13 cellular contexts compared by ENCODE assay signal in the genomic region with DNA sequence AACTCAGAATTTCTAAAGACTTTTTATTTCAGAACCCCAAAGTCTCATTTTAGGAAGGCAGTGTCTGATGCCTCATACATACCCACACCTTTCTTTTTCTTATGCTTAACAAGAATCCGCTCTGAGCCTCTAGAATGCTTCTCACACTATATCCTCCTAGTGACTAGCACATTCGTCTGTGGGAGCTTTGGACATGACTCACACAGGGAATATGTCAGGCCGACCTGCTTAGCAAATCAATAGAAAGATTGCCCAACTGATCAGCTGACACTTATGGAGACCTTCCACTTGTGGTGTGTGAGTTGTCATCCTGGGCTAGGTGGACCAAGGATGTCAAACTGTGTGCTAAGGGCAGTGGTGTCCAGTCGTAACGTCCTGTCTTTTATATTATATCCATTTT.
DNase-seq lines count a peak whose midpoint lies in the region; ATAC-seq and TF ChIP-seq lines count a peak whose summit lies in the region.
"Had no signal": no experiment of that assay in that cellular context is flagged by ENCODE, and none has a peak within 500 bp of the region (broad histone marks: within the 10 kb centered on the region; RNA-seq: fewer than 3 reads in every experiment).

No MANE protein-coding gene starts in this region.

- DNase-seq in right atrium auricular region (ENCODE audit: low spot score) = peak; percentile 56
- DNase-seq in left cardiac atrium = no peak
- peak; percentile 95 for DNase-seq in fibroblast of villous mesenchyme (ENCODE audit: low read depth)
- no peak for DNase-seq in DMS114 treated with DMSO at 0.1 percent for 48 hours (lab: John Stamatoyannopoulos, UW; ENCODE audit: unreplicated experiment)
- no peak for DNase-seq in effector memory CD8-positive, alpha-beta T cell
- DNase-seq in sciatic nerve (ENCODE audit: low spot score) = no peak
- DNase-seq in tibial artery = no peak
- DNase-seq: GF-D8; naive thymus-derived CD8-positive, alpha-beta T cell; stimulated activated CD4-positive, alpha-beta T cell treated with anti-CD3 and anti-CD28 coated beads, Interleukin-2, amount 100 ng/mL, for 48 hours had no signal

- intact Hi-C loops in left cardiac atrium (cut with DNase I) (no loop called here), sciatic nerve (cut with DNase I) (no loop called here), tibial artery (cut with DNase I; ENCODE audit: low total_unique reads) (no loop called here)

- H3K27ac Mint-ChIP-seq in effector memory CD8-positive, alpha-beta T cell = no peak overlapping the region
- H3K27ac Mint-ChIP-seq: naive thymus-derived CD8-positive, alpha-beta T cell had no signal

- H3K27ac ChIP-seq in right atrium auricular region = no peak overlapping the region
- no peak overlapping the region for H3K27ac ChIP-seq in tibial artery
- H3K27ac ChIP-seq: coronary artery, VCaP had no signal

- H3K27me3 ChIP-seq in right atrium auricular region (no peaks in the 10 kb centered on the region), tibial artery (no peaks in the 10 kb centered on the region)

- H3K27me3 Mint-ChIP-seq in effector memory CD8-positive, alpha-beta T cell = peaks cover 14 to 39% of the 10 kb centered on the region in 2 donors

- H3K4me3 ChIP-seq in right atrium auricular region = no peak overlapping the region
- no peak overlapping the region for H3K4me3 ChIP-seq in fibroblast of villous mesenchyme (ENCODE audit: low read depth, low read length)
- no peak overlapping the region for H3K4me3 ChIP-seq in tibial artery
- H3K4me3 ChIP-seq: coronary artery had no signal

- peaks cover 0 to 26% of the 10 kb centered on the region in 2 donors for H3K4me1 ChIP-seq in right atrium auricular region
- H3K4me1 ChIP-seq in tibial artery = peaks cover 0 to 7% (median 1%) of the 10 kb centered on the region in 4 donors

- no peak overlapping the region for H3K4me3 Mint-ChIP-seq in effector memory CD8-positive, alpha-beta T cell
- H3K4me3 Mint-ChIP-seq: naive thymus-derived CD8-positive, alpha-beta T cell had no signal

- H3K36me3 ChIP-seq in right atrium auricular region = no peaks in the 10 kb centered on the region
- H3K36me3 ChIP-seq in tibial artery = no peaks in the 10 kb centered on the region

- no peaks in the 10 kb centered on the region for H3K36me3 Mint-ChIP-seq in effector memory CD8-positive, alpha-beta T cell (ENCODE audit: insufficient read depth)
- H3K36me3 Mint-ChIP-seq: naive thymus-derived CD8-positive, alpha-beta T cell had no signal

- H3K9me3 Mint-ChIP-seq in effector memory CD8-positive, alpha-beta T cell = no peaks in the 10 kb centered on the region
- H3K9me3 Mint-ChIP-seq: naive thymus-derived CD8-positive, alpha-beta T cell had no signal

- no peak for TF ChIP-seq CTCF in right atrium auricular region (IDR thresholded peaks at IDR 0.05)
- no peak for TF ChIP-seq CTCF in fibroblast of villous mesenchyme (IDR thresholded peaks at IDR 0.05; ENCODE audit: insufficient read depth, low read depth, low read length)
- no peak for TF ChIP-seq CTCF in tibial artery (IDR thresholded peaks at IDR 0.05)

- H3K4me1 Mint-ChIP-seq in effector memory CD8-positive, alpha-beta T cell (ENCODE audit: low read depth in 2 of 2) = no peaks in the 10 kb centered on the region

- ATAC-seq in left cardiac atrium (no peak), SK-N-SH treated with all-trans-retinoic acid at 6 μM for 48 hours (peak; percentile 58; the same call in 2 of the 3 replicates), sciatic nerve (no peak)
- no peak for ATAC-seq in effector memory CD8-positive, alpha-beta T cell (replicated peaks)
- ATAC-seq: naive thymus-derived CD8-positive, alpha-beta T cell had no signal

- H3K9me3 ChIP-seq in right atrium auricular region (no peaks in the 10 kb centered on the region), tibial artery (no peaks in the 10 kb centered on the region)

TF ChIP-seq in SK-N-SH treated with all-trans-retinoic acid at 6 μM for 48 hours, 23 proteins besides CTCF, POLR2A, EP300 and RAD21:
- no peak for TF ChIP-seq ESRRG (CRISPR knock-in tag; IDR thresholded peaks at IDR 0.05)
- TF ChIP-seq ZNF8 (CRISPR knock-in tag; IDR thresholded peaks at IDR 0.05) = no peak
- no peak for TF ChIP-seq ARNTL (CRISPR knock-in tag; IDR thresholded peaks at IDR 0.05; ENCODE audit: borderline replicate concordance, low read depth)
- no peak for TF ChIP-seq GLIS3 (CRISPR knock-in tag; IDR thresholded peaks at IDR 0.05)
- TF ChIP-seq ZFP30 (CRISPR knock-in tag; IDR thresholded peaks at IDR 0.05) = no peak
- no peak for TF ChIP-seq ZFP3 (CRISPR knock-in tag; IDR thresholded peaks at IDR 0.05)
- TF ChIP-seq, protein P1, sequence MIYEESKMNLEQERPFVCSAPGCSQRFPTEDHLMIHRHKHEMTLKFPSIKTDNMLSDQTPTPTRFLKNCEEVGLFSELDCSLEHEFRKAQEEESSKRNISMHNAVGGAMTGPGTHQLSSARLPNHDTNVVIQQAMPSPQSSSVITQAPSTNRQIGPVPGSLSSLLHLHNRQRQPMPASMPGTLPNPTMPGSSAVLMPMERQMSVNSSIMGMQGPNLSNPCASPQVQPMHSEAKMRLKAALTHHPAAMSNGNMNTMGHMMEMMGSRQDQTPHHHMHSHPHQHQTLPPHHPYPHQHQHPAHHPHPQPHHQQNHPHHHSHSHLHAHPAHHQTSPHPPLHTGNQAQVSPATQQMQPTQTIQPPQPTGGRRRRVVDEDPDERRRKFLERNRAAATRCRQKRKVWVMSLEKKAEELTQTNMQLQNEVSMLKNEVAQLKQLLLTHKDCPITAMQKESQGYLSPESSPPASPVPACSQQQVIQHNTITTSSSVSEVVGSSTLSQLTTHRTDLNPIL (CRISPR knock-in tag; IDR thresholded peaks at IDR 0.05; ENCODE audit: low read depth) = no peak
- no peak for TF ChIP-seq ZNF70 (CRISPR knock-in tag; IDR thresholded peaks at IDR 0.05)
- no peak for TF ChIP-seq SNAI2 (CRISPR knock-in tag; IDR thresholded peaks at IDR 0.05)
- no peak for TF ChIP-seq TCF4 (CRISPR knock-in tag; IDR thresholded peaks at IDR 0.05; ENCODE audit: borderline replicate concordance)
- no peak for TF ChIP-seq RARB (CRISPR knock-in tag; IDR thresholded peaks at IDR 0.05)
- TF ChIP-seq OSR1 (CRISPR knock-in tag; IDR thresholded peaks at IDR 0.05) = no peak
- no peak for TF ChIP-seq ZC3H10 (CRISPR knock-in tag; IDR thresholded peaks at IDR 0.05)
- no peak for TF ChIP-seq BACH2 (CRISPR knock-in tag; IDR thresholded peaks at IDR 0.05; ENCODE audit: borderline replicate concordance)

Comparison
In these comparisons a context has a peak if more than half of its experiments do, and no peak if none do; other contexts are left out.
1. DNase-seq: peak in right atrium auricular region (single experiment) and fibroblast of villous mesenchyme (single experiment); none in left cardiac atrium (single experiment), DMS114 treated with DMSO at 0.1 percent for 48 hours (single experiment), effector memory CD8-positive, alpha-beta T cell (0 of 3), sciatic nerve (single experiment) and tibial artery (0 of 2).